ENCODE assay signal across 23 cellular contexts in genomic region chr1:3052501-3052900, GRCh38. TPM values are rescaled to one million over a fixed set of nuclear protein-coding genes. Genes with fewer than 3 reads are reported as not detected.
DNase-seq lines count a peak whose midpoint lies in the region; ATAC-seq and TF ChIP-seq lines count a peak whose summit lies in the region.
"Had no signal": no experiment of that assay in that cellular context is flagged by ENCODE, and none has a peak within 500 bp of the region (broad histone marks: within the 10 kb centered on the region; RNA-seq: fewer than 3 reads in every experiment).

No MANE protein-coding gene starts in this region.

- H3K27ac Mint-ChIP-seq in activated naive CD4-positive, alpha-beta T cell treated with anti-CD3 and anti-CD28 coated beads, Interleukin-2, amount 10 ng/mL, durations not matched to agents 7 days and 5 days: no peak overlapping the region
- H3K27ac Mint-ChIP-seq in activated naive CD4-positive, alpha-beta T cell treated with anti-CD3 and anti-CD28 coated beads for 36 hours: no peak overlapping the region

- H3K4me3 Mint-ChIP-seq in activated naive CD4-positive, alpha-beta T cell treated with anti-CD3 and anti-CD28 coated beads, Interleukin-2, amount 10 ng/mL, durations not matched to agents 7 days and 5 days: no peak overlapping the region
- H3K4me3 Mint-ChIP-seq in activated naive CD4-positive, alpha-beta T cell treated with anti-CD3 and anti-CD28 coated beads for 36 hours: no peak overlapping the region

- no peaks in the 10 kb centered on the region for H3K4me1 Mint-ChIP-seq in activated naive CD4-positive, alpha-beta T cell treated with anti-CD3 and anti-CD28 coated beads, Interleukin-2, amount 10 ng/mL, durations not matched to agents 7 days and 5 days
- no peaks in the 10 kb centered on the region for H3K4me1 Mint-ChIP-seq in activated naive CD4-positive, alpha-beta T cell treated with anti-CD3 and anti-CD28 coated beads for 36 hours (ENCODE audit: low read depth)

- H3K9me3 ChIP-seq in RWPE2 (ENCODE audit: severe bottlenecking) (no peaks in the 10 kb centered on the region), sigmoid colon (no peaks in the 10 kb centered on the region)
- H3K9me3 ChIP-seq: Peyer's patch, SJCRH30 had no signal

- no peak for TF ChIP-seq EP300 in sigmoid colon (IDR thresholded peaks at IDR 0.05)

- H3K27me3 Mint-ChIP-seq in activated naive CD4-positive, alpha-beta T cell treated with anti-CD3 and anti-CD28 coated beads, Interleukin-2, amount 10 ng/mL, durations not matched to agents 7 days and 5 days: peaks cover 43% of the 10 kb centered on the region
- H3K27me3 Mint-ChIP-seq in activated naive CD4-positive, alpha-beta T cell treated with anti-CD3 and anti-CD28 coated beads for 36 hours (ENCODE audit: low read depth): peaks cover 3% of the 10 kb centered on the region

- in situ Hi-C loops in GM13976 (cut with MboI; ENCODE audit: low sequenced_read_pairs, unreplicated experiment): no loop called here

- peaks cover 8% of the 10 kb centered on the region for H3K9me3 Mint-ChIP-seq in activated naive CD4-positive, alpha-beta T cell treated with anti-CD3 and anti-CD28 coated beads, Interleukin-2, amount 10 ng/mL, durations not matched to agents 7 days and 5 days
- peaks cover 3% of the 10 kb centered on the region for H3K9me3 Mint-ChIP-seq in activated naive CD4-positive, alpha-beta T cell treated with anti-CD3 and anti-CD28 coated beads for 36 hours

- H3K27me3 ChIP-seq in RWPE2 (ENCODE audit: insufficient read depth, poor library complexity, severe bottlenecking) (peaks cover 6% of the 10 kb centered on the region), sigmoid colon (peaks cover 4 to 42% (median 21%) of the 10 kb centered on the region in 3 donors)
- H3K27me3 ChIP-seq: Peyer's patch had no signal

- TF ChIP-seq POLR2A in sigmoid colon (IDR thresholded peaks at IDR 0.05): no peak

- WGBS in sigmoid colon, 2 donors: 86 to 87% methylated on average over 5 of the region's 5 CpGs

- H3K27ac ChIP-seq in RWPE2 (ENCODE audit: poor library complexity, severe bottlenecking): no peak overlapping the region
- H3K27ac ChIP-seq in sigmoid colon: no peak overlapping the region
- H3K27ac ChIP-seq: C4-2B, HL-60, Peyer's patch, SJCRH30 had no signal

- H3K4me1 ChIP-seq in RWPE2 (ENCODE audit: insufficient read depth, poor library complexity, severe bottlenecking) (no peaks in the 10 kb centered on the region), sigmoid colon (no peaks in the 10 kb centered on the region)
- H3K4me1 ChIP-seq: Peyer's patch, SJCRH30 had no signal

- ATAC-seq in RWPE2 (ENCODE audit: low read depth) (no peak), HG02970 (IDR thresholded peaks at IDR 0.05; ENCODE audit: low FRiP score, unreplicated experiment) (no peak)
- ATAC-seq: HepG2 had no signal

- TF ChIP-seq CTCF in RWPE2 (IDR thresholded peaks at IDR 0.05; ENCODE audit: poor library complexity, severe bottlenecking) (no peak), sigmoid colon (IDR thresholded peaks at IDR 0.05) (no peak), GM13976 (IDR thresholded peaks at IDR 0.05; ENCODE audit: borderline replicate concordance, control extremely low read depth, extremely low read depth, insufficient read depth, missing control alignments) (no peak)

- CTCF ChIA-PET in activated naive CD4-positive, alpha-beta T cell treated with anti-CD3 and anti-CD28 coated beads, Interleukin-2, amount 10 ng/mL, durations not matched to agents 7 days and 5 days (lab: Charles Lee): no interaction called here
- CTCF ChIA-PET in activated naive CD4-positive, alpha-beta T cell treated with anti-CD3 and anti-CD28 coated beads for 36 hours (lab: Charles Lee): no interaction called here

- H3K4me3 ChIP-seq in RWPE2 (ENCODE audit: severe bottlenecking) (no peak overlapping the region), sigmoid colon (no peak overlapping the region)
- H3K4me3 ChIP-seq: Peyer's patch, SJCRH30 had no signal

- H3K36me3 ChIP-seq in RWPE2 (ENCODE audit: low read depth) (no peaks in the 10 kb centered on the region), sigmoid colon (no peaks in the 10 kb centered on the region)
- H3K36me3 ChIP-seq: Peyer's patch, SJCRH30 had no signal

- H3K36me3 Mint-ChIP-seq in activated naive CD4-positive, alpha-beta T cell treated with anti-CD3 and anti-CD28 coated beads, Interleukin-2, amount 10 ng/mL, durations not matched to agents 7 days and 5 days: no peaks in the 10 kb centered on the region
- no peaks in the 10 kb centered on the region for H3K36me3 Mint-ChIP-seq in activated naive CD4-positive, alpha-beta T cell treated with anti-CD3 and anti-CD28 coated beads for 36 hours (ENCODE audit: low read depth)

- DNase-seq in activated naive CD4-positive, alpha-beta T cell treated with anti-CD3 and anti-CD28 coated beads, Interleukin-2, amount 10 ng/mL, durations not matched to agents 7 days and 5 days: peak; percentile 7
- no peak for DNase-seq in activated naive CD4-positive, alpha-beta T cell treated with anti-CD3 and anti-CD28 coated beads for 36 hours
- peak; percentile 41 for DNase-seq in RWPE2 (ENCODE audit: low spot score)
- peak; percentile 80 for DNase-seq in mesenteric fat pad (ENCODE audit: low spot score)
- DNase-seq in sigmoid colon: peak; percentile 46
- DNase-seq in HuH-7.5 (ENCODE audit: low spot score): no peak
- no peak for DNase-seq in GM13976 (ENCODE audit: low spot score)
- DNase-seq: KBM-7, NCI-H1105 treated with DMSO at 0.1 percent for 48 hours, NCI-H2029 treated with DMSO at 0.1 percent for 48 hours, NCI-H226, NCI-H510A treated with DMSO at 0.1 percent for 48 hours, NCI-H82, SJCRH30 had no signal

- intact Hi-C loops in activated naive CD4-positive, alpha-beta T cell treated with anti-CD3 and anti-CD28 coated beads for 36 hours (cut with micrococcal nuclease): no loop called here
- intact Hi-C loops in sigmoid colon (cut with DNase I): no loop called here

RNA-seq across cellular contexts. Expression of gene PRDM16, which starts 16.5 kb away (rescaled TPM):
- under 1 TPM; 0.05 to 0.20 TPM for total RNA-seq in activated naive CD4-positive, alpha-beta T cell treated with anti-CD3 and anti-CD28 coated beads for 36 hours
- 3.9 TPM for total RNA-seq in mesenteric fat pad
- total RNA-seq in sigmoid colon: 1 to 10 TPM in 1 of 4 donors, under 1 TPM in 3; 0.14 to 1.1 (median 0.60) TPM
- polyA plus RNA-seq in sigmoid colon: 1 to 10 TPM in 1 of 3 donors, under 1 TPM in 2; under 0.01 to 1.7 (median 0.46) TPM
- total RNA-seq: HT-29, OCI-LY7 had no signal

RNA-seq across cellular contexts. Expression of gene ACTRT2, which starts 31.2 kb away (rescaled TPM):
- total RNA-seq in activated naive CD4-positive, alpha-beta T cell treated with anti-CD3 and anti-CD28 coated beads for 36 hours: not detected
- total RNA-seq in mesenteric fat pad: not detected
- total RNA-seq in sigmoid colon: not detected
- polyA plus RNA-seq in sigmoid colon: not detected
- total RNA-seq: Daoy, H4, HepG2, HT-29, OCI-LY7, Peyer's patch, SJCRH30 had no signal
- polyA plus RNA-seq: HepG2 had no signal

Comparison
In these comparisons a context has a peak if more than half of its experiments do, and no peak if none do; other contexts are left out.
1. DNase-seq: peak in activated naive CD4-positive, alpha-beta T cell treated with anti-CD3 and anti-CD28 coated beads, Interleukin-2, amount 10 ng/mL, durations not matched to agents 7 days and 5 days (single experiment), RWPE2 (single experiment), mesenteric fat pad (single experiment) and sigmoid colon (single experiment); none in activated naive CD4-positive, alpha-beta T cell treated with anti-CD3 and anti-CD28 coated beads for 36 hours (single experiment), HuH-7.5 (single experiment) and GM13976 (single experiment).